In genomic region chr19:16878181-16878965, GRCh38 we compare ENCODE assay signal across 20 cellular contexts. TPM values are rescaled to one million over a fixed set of nuclear protein-coding genes. Genes with fewer than 3 reads are reported as not detected.
DNase-seq lines count a peak whose midpoint lies in the region; ATAC-seq, FAIRE-seq and TF ChIP-seq lines count a peak whose summit lies in the region.
"Had no signal": no experiment of that assay in that cellular context is flagged by ENCODE, and none has a peak within 500 bp of the region (broad histone marks: within the 10 kb centered on the region; RNA-seq: fewer than 3 reads in every experiment).

No MANE protein-coding gene starts in this region.

- peaks cover 6% of the 10 kb centered on the region; the same call in 1 of the 2 replicates for H3K23me2 ChIP-seq in H1 (ENCODE audit: low read depth, low read length)

- POLR2A ChIA-PET in HEK293 (lab: Yijun Ruan, JAX) (no interaction called here), H1 (lab: Charles Lee; ENCODE audit: partially characterized antibody) (no interaction called here)

- H3K4me1 Mint-ChIP-seq in osteocyte (ENCODE audit: unreplicated experiment): peaks cover 4% of the 10 kb centered on the region
- no peaks in the 10 kb centered on the region for H3K4me1 Mint-ChIP-seq in GM23338

- H3K56ac ChIP-seq in H1 (replicated peaks; ENCODE audit: insufficient read length, low read depth, low read length): no peak overlapping the region

- H3K27me3 ChIP-seq in BLaER1 (no peaks in the 10 kb centered on the region), H1 (replicated peaks in 1 of 4; ENCODE audit: control insufficient read depth in 3 of 4, extremely low read depth in 1 of 4, insufficient read depth in 3 of 4, low read length in 3 of 4) (no peaks in the 10 kb centered on the region), neuronal stem cell (ENCODE audit: control insufficient read depth in 3 of 3, insufficient read depth in 3 of 3, low read depth in 1 of 3, low read length in 3 of 3) (no peaks in the 10 kb centered on the region), GM23338 (ENCODE audit: insufficient read depth) (no peaks in the 10 kb centered on the region)

- peaks cover 39% of the 10 kb centered on the region for H3K9me3 ChIP-seq in BLaER1
- H3K9me3 ChIP-seq in HEK293 (ENCODE audit: control insufficient read depth, insufficient read depth, low read depth, low read length): no peaks in the 10 kb centered on the region
- peaks cover 4 to 14% of the 10 kb centered on the region in 2 experiments for H3K9me3 ChIP-seq in H1 (ENCODE audit: insufficient read depth in 2 of 2, low read depth in 1 of 2, low read length in 1 of 2)
- peaks cover 21 to 33% of the 10 kb centered on the region in 2 donors for H3K9me3 ChIP-seq in neuronal stem cell (replicated peaks in 1 of 2; ENCODE audit: control insufficient read depth in 2 of 2, insufficient read depth in 1 of 2, low read depth in 1 of 2, low read length in 2 of 2)

- TF ChIP-seq CTCF in HEK293 (tag by site-specific recombination; IDR thresholded peaks at IDR 0.05) (no peak), H1 (IDR thresholded peaks at IDR 0.05; ENCODE audit: control extremely low read depth in 1 of 3, insufficient read depth in 1 of 3, low read depth in 1 of 3, low read length in 3 of 3) (no peak), osteocyte (IDR thresholded peaks at IDR 0.05) (no peak), GM23338 (conservative IDR thresholded peaks at IDR 0.05; ENCODE audit: low read depth in 2 of 2) (no peak)

- H3K9me3 Mint-ChIP-seq in osteocyte (ENCODE audit: unreplicated experiment) (peaks cover 14% of the 10 kb centered on the region), GM23338 (peaks cover 37% of the 10 kb centered on the region)

- H3K36me3 Mint-ChIP-seq in osteocyte (ENCODE audit: unreplicated experiment) (peaks cover 40% of the 10 kb centered on the region), GM23338 (ENCODE audit: low read depth) (peaks cover 74% of the 10 kb centered on the region)

- 0 out of 2 replicates have a peak overlapping the region, but pooled peaks have one; percentile 21 for H4K8ac ChIP-seq in H1 (ENCODE audit: extremely low read depth, insufficient read depth, low read length)
- H4K8ac ChIP-seq in neuronal stem cell (ENCODE audit: low read depth, low read length): no peak overlapping the region

- no peak for FAIRE-seq in H1 (lab: Jason Lieb, UNC)
- FAIRE-seq: A204.1, D721Med, G401.6, GM12892 had no signal

- no peak overlapping the region for H2BK12ac ChIP-seq in H1 (ENCODE audit: low read depth, low read length)
- no peak overlapping the region for H2BK12ac ChIP-seq in neuronal stem cell (ENCODE audit: low read length)

- no peaks in the 10 kb centered on the region for H3K9me2 ChIP-seq in GM23338 (ENCODE audit: insufficient read depth)

- peaks cover 0 to 16% of the 10 kb centered on the region in 2 experiments; a peak in 2 of 4 replicates for H3K79me2 ChIP-seq in H1 (ENCODE audit: control insufficient read depth in 1 of 2, insufficient read depth in 2 of 2, low read length in 2 of 2)
- peaks cover 15% of the 10 kb centered on the region for H3K79me2 ChIP-seq in GM23338 (replicated peaks; ENCODE audit: insufficient read depth)

- peaks cover 16% of the 10 kb centered on the region; the same call in 1 of the 2 replicates for H4K20me1 ChIP-seq in BLaER1
- H4K20me1 ChIP-seq in H1 (replicated peaks in 1 of 2; ENCODE audit: control insufficient read depth in 1 of 2, insufficient read depth in 2 of 2, low read length in 2 of 2): peaks cover 0 to 9% of the 10 kb centered on the region in 2 experiments
- no peaks in the 10 kb centered on the region; the same call in 1 of the 2 replicates for H4K20me1 ChIP-seq in GM23338 (replicated peaks; ENCODE audit: insufficient read depth)

- H3K23ac ChIP-seq in H1 (ENCODE audit: insufficient read length) (no peak overlapping the region), neuronal stem cell (ENCODE audit: low read depth, low read length, poor library complexity) (peak overlapping the region; percentile 55)

- no peak overlapping the region for H2BK20ac ChIP-seq in H1 (ENCODE audit: low read length)

- no peak for DNase-seq in H1 (ENCODE audit: low read depth in 1 of 2, low spot score in 2 of 2)
- DNase-seq in neuronal stem cell (ENCODE audit: low spot score): no peak
- no peak for DNase-seq in SK-N-DZ (ENCODE audit: low spot score)
- DNase-seq in cortex of kidney (lab: John Stamatoyannopoulos, UW): no peak
- no peak for DNase-seq in osteocyte (ENCODE audit: extremely low spot score, unreplicated experiment)
- DNase-seq in GM23338 (ENCODE audit: low spot score): no peak
- DNase-seq: CD8-positive, alpha-beta T cell; COR-L47; DMS153; DMS79 treated with DMSO at 0.1 percent for 48 hours; EL; HCEC 1CT had no signal

- no peak for ATAC-seq in GM23338
- ATAC-seq: CD8-positive, alpha-beta T cell had no signal

- peak overlapping the region; percentile 95 for H3K27ac ChIP-seq in BLaER1
- H3K27ac ChIP-seq in HEK293 (ENCODE audit: extremely low read depth, low read depth, low read length): no peak overlapping the region
- H3K27ac ChIP-seq in H1 (ENCODE audit: low read depth, low read length): no peak overlapping the region
- no peak overlapping the region for H3K27ac ChIP-seq in neuronal stem cell (replicated peaks; ENCODE audit: low read length)
- no peak overlapping the region for H3K27ac ChIP-seq in GM23338 (ENCODE audit: low read depth)

- H3K27me3 Mint-ChIP-seq in osteocyte (ENCODE audit: unreplicated experiment): no peaks in the 10 kb centered on the region
- peaks cover 11% of the 10 kb centered on the region for H3K27me3 Mint-ChIP-seq in GM23338 (ENCODE audit: insufficient read depth, low read depth, poor library complexity)
- H3K27me3 Mint-ChIP-seq: B cell had no signal

- H2AFZ ChIP-seq in H1 (ENCODE audit: low read length): no peak overlapping the region
- no peak overlapping the region for H2AFZ ChIP-seq in neuronal stem cell (ENCODE audit: low read length)
- H2AFZ ChIP-seq in GM23338: no peak overlapping the region

- no peak for TF ChIP-seq EP300 in H1 (IDR thresholded peaks at IDR 0.05; ENCODE audit: borderline replicate concordance in 1 of 2, low read depth in 2 of 2, low read length in 2 of 2)

- H2BK15ac ChIP-seq in H1 (ENCODE audit: low read length): no peak overlapping the region
- H2BK15ac ChIP-seq in neuronal stem cell (ENCODE audit: low read length): no peak overlapping the region

- no peak overlapping the region for H4K5ac ChIP-seq in H1 (ENCODE audit: insufficient read length, low read depth, low read length)

- H3K4ac ChIP-seq in H1 (replicated peaks; ENCODE audit: insufficient read length, low read depth, low read length) (no peak overlapping the region), neuronal stem cell (ENCODE audit: low read length) (no peak overlapping the region)

- TF ChIP-seq POLR2A in H1 (IDR thresholded peaks at IDR 0.05; ENCODE audit: control extremely low read depth in 1 of 2, low read depth in 2 of 2, low read length in 2 of 2): no peak

- no peak overlapping the region for H4K91ac ChIP-seq in H1 (replicated peaks; ENCODE audit: insufficient read length, low read length)
- peak overlapping the region; percentile 72 for H4K91ac ChIP-seq in neuronal stem cell (ENCODE audit: low read depth, low read length, poor library complexity)

- H2AK5ac ChIP-seq in H1 (ENCODE audit: low read depth, low read length): no peak overlapping the region
- H2AK5ac ChIP-seq in neuronal stem cell (ENCODE audit: low read depth, low read length): no peak overlapping the region

- no peak overlapping the region for H2BK5ac ChIP-seq in H1 (ENCODE audit: low read depth, low read length)
- H2BK5ac ChIP-seq in neuronal stem cell (ENCODE audit: low read length): no peak overlapping the region

- H3K14ac ChIP-seq in H1 (ENCODE audit: insufficient read length) (no peak overlapping the region), neuronal stem cell (ENCODE audit: low read length) (no peak overlapping the region)

- no peak for TF ChIP-seq RAD21 in H1 (IDR thresholded peaks at IDR 0.05 in 1 of 2, conservative IDR thresholded peaks at IDR 0.05 in 1 of 2; ENCODE audit: low read depth in 2 of 2, low read length in 2 of 2)

- 96% methylated on average over 32 of the region's 55 CpGs; no CpG with 5 or more reads in 1 of the 2 experiments for whole genome bisulfite sequencing in H1 (ENCODE audit: extremely low coverage in 1 of 2, insufficient coverage in 1 of 2, insufficient read length in 1 of 2, insufficient replicate concordance in 2 of 2, low coverage in 1 of 2, low lambda C conversion rate in 2 of 2, missing lambda C conversion rate in 1 of 2), 2 experiments
- WGBS in neuronal stem cell (ENCODE audit: extremely low coverage in 2 of 2, insufficient read length in 2 of 2, insufficient replicate concordance in 1 of 2), 2 donors: no CpG with 5 or more reads among the region's 55 CpGs

- CTCF ChIA-PET in HEK293 (lab: Yijun Ruan, JAX): interaction anchor here (0.5 kb wide), 1 partner anchor 189 kb away, joined by 5 read pairs; no protein-coding TSS in a partner anchor
- CTCF ChIA-PET in H1 (lab: Charles Lee; ENCODE audit: partially characterized antibody): interaction anchor here (1.9 kb wide), 1 partner anchor 42 kb away, joined by 6 read pairs; no protein-coding TSS in a partner anchor

- H3K4me3 Mint-ChIP-seq in osteocyte (ENCODE audit: unreplicated experiment) (no peak overlapping the region), GM23338 (no peak overlapping the region)
- H3K4me3 Mint-ChIP-seq: B cell; CD14-positive monocyte; CD8-positive, alpha-beta T cell had no signal

- H3K4me1 ChIP-seq in BLaER1: peaks cover 59% of the 10 kb centered on the region
- no peaks in the 10 kb centered on the region for H3K4me1 ChIP-seq in HEK293 (ENCODE audit: control insufficient read depth, insufficient read depth, low read length)
- no peaks in the 10 kb centered on the region; a peak in 2 of 7 replicates for H3K4me1 ChIP-seq in H1 (replicated peaks in 1 of 4; ENCODE audit: control insufficient read depth in 3 of 4, insufficient read depth in 4 of 4, low read length in 3 of 4)
- no peaks in the 10 kb centered on the region for H3K4me1 ChIP-seq in neuronal stem cell (ENCODE audit: control insufficient read depth in 2 of 2, insufficient read depth in 1 of 2, low read depth in 1 of 2, low read length in 2 of 2)
- H3K4me1 ChIP-seq in GM23338 (ENCODE audit: insufficient read depth): no peaks in the 10 kb centered on the region

- peak overlapping the region; percentile 77 for H3K9ac ChIP-seq in BLaER1
- no peak overlapping the region for H3K9ac ChIP-seq in H1 (replicated peaks in 1 of 4; ENCODE audit: extremely low read depth in 1 of 4, low read depth in 3 of 4, low read length in 3 of 4)
- H3K9ac ChIP-seq in neuronal stem cell (ENCODE audit: low read depth, low read length, poor library complexity): no peak overlapping the region

- no peak overlapping the region for H2BK120ac ChIP-seq in H1 (replicated peaks; ENCODE audit: low read depth, low read length)
- no peak overlapping the region for H2BK120ac ChIP-seq in neuronal stem cell (ENCODE audit: low read depth, low read length)

- H3K4me3 ChIP-seq in BLaER1 (no peak overlapping the region), HEK293 (ENCODE audit: low read depth, low read length) (no peak overlapping the region), H1 (ENCODE audit: extremely low read depth in 1 of 4, insufficient read depth in 2 of 4, low read depth in 3 of 4, low read length in 4 of 4) (no peak overlapping the region), neuronal stem cell (ENCODE audit: low read length in 2 of 2) (no peak overlapping the region), GM23338 (no peak overlapping the region)

- H3K79me1 ChIP-seq in H1 (ENCODE audit: low read depth, low read length) (peaks cover 11% of the 10 kb centered on the region; the same call in 1 of the 2 replicates), neuronal stem cell (ENCODE audit: low read depth, low read length) (peaks cover 15% of the 10 kb centered on the region)

- H3K18ac ChIP-seq in H1 (ENCODE audit: extremely low read depth, low read length) (no peak overlapping the region), neuronal stem cell (ENCODE audit: low read length) (peak overlapping the region; percentile 76)

- H3K4me2 ChIP-seq in BLaER1 (peak overlapping the region; percentile 82), H1 (ENCODE audit: insufficient read depth in 1 of 2, low read depth in 2 of 2, low read length in 2 of 2) (no peak overlapping the region), neuronal stem cell (ENCODE audit: insufficient read depth, low read length, poor library complexity, severe bottlenecking) (no peak overlapping the region), GM23338 (no peak overlapping the region)

- H3F3A ChIP-seq in GM23338 (replicated peaks; ENCODE audit: low read depth): no peaks in the 10 kb centered on the region

- peaks cover 75% of the 10 kb centered on the region for H3K36me3 ChIP-seq in BLaER1
- H3K36me3 ChIP-seq in HEK293 (ENCODE audit: control insufficient read depth in 2 of 2, insufficient read depth in 1 of 2, low read length in 2 of 2): peaks cover 0 to 56% of the 10 kb centered on the region in 2 experiments; a peak in 1 of 3 replicates
- peaks cover 11 to 42% (median 31%) of the 10 kb centered on the region in 4 experiments for H3K36me3 ChIP-seq in H1 (ENCODE audit: control insufficient read depth in 2 of 4, insufficient read depth in 4 of 4, low read length in 3 of 4)
- H3K36me3 ChIP-seq in neuronal stem cell (replicated peaks in 1 of 2; ENCODE audit: control insufficient read depth in 2 of 2, insufficient read depth in 2 of 2, low read length in 2 of 2): peaks cover 42 to 57% of the 10 kb centered on the region in 2 donors
- no peaks in the 10 kb centered on the region; the same call in 1 of the 2 replicates for H3K36me3 ChIP-seq in GM23338 (ENCODE audit: insufficient read depth)

- H3K27ac Mint-ChIP-seq in osteocyte (ENCODE audit: unreplicated experiment) (no peak overlapping the region), GM23338 (no peak overlapping the region)
- H3K27ac Mint-ChIP-seq: B cell; CD8-positive, alpha-beta T cell had no signal

RNA-seq across cellular contexts. Expression of gene F2RL3, which starts 10.4 kb away (rescaled TPM):
- total RNA-seq in H1 (2021; fragmentation: NEBNext Ultra II Directional; extraction: Animal tissue kit (Norgen Biotek cat#: 25700)): not detected in 2 replicates
- not detected in 2 replicates for polyA plus RNA-seq in H1 (2011; rRNA removed)
- polyA plus RNA-seq in H1 (2011; cell fraction: cytosol; rRNA removed): not detected
- not detected for polyA plus RNA-seq in H1 (2011; cell fraction: nucleus; rRNA removed)
- polyA plus RNA-seq in H1 (2012, experiment 1 of 2): not detected in 4 replicates
- polyA plus RNA-seq in H1 (2012, experiment 2 of 2): not detected
- not detected for polyA plus RNA-seq in H1 (2013, experiment 1 of 2)
- polyA plus RNA-seq in H1 (2013, experiment 2 of 2): not detected
- not detected in 2 replicates for polyA minus RNA-seq in H1 (2011; rRNA and poly(A)+ RNA removed)
- polyA minus RNA-seq in H1 (2011; cell fraction: cytosol; rRNA and poly(A)+ RNA removed): not detected
- polyA minus RNA-seq in H1 (2011; cell fraction: nucleus; rRNA and poly(A)+ RNA removed): not detected
- not detected for polyA plus RNA-seq in neuronal stem cell (2013, experiment 1 of 2)
- polyA plus RNA-seq in neuronal stem cell (2013, experiment 2 of 2): not detected
- not detected in 2 replicates for polyA plus RNA-seq in SK-N-DZ (2014; cell fraction: cytosol; rRNA removed)
- not detected in 2 replicates for polyA plus RNA-seq in SK-N-DZ (2014; cell fraction: nucleus; rRNA removed)
- total RNA-seq in osteocyte: 0.08 TPM in 1 of 2 replicates, not detected in the other
- total RNA-seq in GM23338 (2014; rRNA removed; shearing (Covaris generic)): not detected in 2 replicates
- 0.14 TPM in 1 of 2 replicates, not detected in the other for polyA plus RNA-seq in GM23338 (2016; fragmentation: Nextera tagmentation; extraction: Ambion mirVana)
- total RNA-seq: CD8-positive, alpha-beta T cell had no signal
- polyA plus RNA-seq: CD14-positive monocyte had no signal

RNA-seq across cellular contexts. Expression of gene SIN3B, which starts 49.2 kb away (rescaled TPM):
- total RNA-seq in H1 (2021; fragmentation: NEBNext Ultra II Directional; extraction: Animal tissue kit (Norgen Biotek cat#: 25700)): 60.1 and 71.1 TPM in 2 replicates
- polyA plus RNA-seq in H1 (2011; rRNA removed) (29.5 and 45.5 TPM in 2 replicates), GM23338 (2016; fragmentation: Nextera tagmentation; extraction: Ambion mirVana) (36.0 and 37.6 TPM in 2 replicates)
- polyA plus RNA-seq in H1 (2011; cell fraction: cytosol; rRNA removed): 49.4 TPM
- 188 TPM for polyA plus RNA-seq in H1 (2011; cell fraction: nucleus; rRNA removed)
- polyA plus RNA-seq in H1 (2012, experiment 1 of 2): 46.5 to 57.5 TPM (median 53.3 TPM) in 4 replicates
- 32.3 TPM for polyA plus RNA-seq in H1 (2012, experiment 2 of 2)
- 36.6 TPM for polyA plus RNA-seq in H1 (2013, experiment 1 of 2)
- polyA plus RNA-seq in H1 (2013, experiment 2 of 2): 33.4 TPM
- polyA minus RNA-seq in H1 (2011; rRNA and poly(A)+ RNA removed): 37.2 and 44.7 TPM in 2 replicates
- 34.7 TPM for polyA minus RNA-seq in H1 (2011; cell fraction: cytosol; rRNA and poly(A)+ RNA removed)
- 59.9 TPM for polyA minus RNA-seq in H1 (2011; cell fraction: nucleus; rRNA and poly(A)+ RNA removed)
- 25.4 TPM for polyA plus RNA-seq in neuronal stem cell (2013, experiment 1 of 2)
- 25.2 TPM for polyA plus RNA-seq in neuronal stem cell (2013, experiment 2 of 2)
- polyA plus RNA-seq in SK-N-DZ (2014; cell fraction: cytosol; rRNA removed): 17.0 and 18.3 TPM in 2 replicates
- 39.3 and 106 TPM in 2 replicates for polyA plus RNA-seq in SK-N-DZ (2014; cell fraction: nucleus; rRNA removed)
- 75.3 and 80.0 TPM in 2 replicates for total RNA-seq in osteocyte
- total RNA-seq in GM23338 (2014; rRNA removed; shearing (Covaris generic)): 68.6 and 80.0 TPM in 2 replicates
